In the genomic region with DNA sequence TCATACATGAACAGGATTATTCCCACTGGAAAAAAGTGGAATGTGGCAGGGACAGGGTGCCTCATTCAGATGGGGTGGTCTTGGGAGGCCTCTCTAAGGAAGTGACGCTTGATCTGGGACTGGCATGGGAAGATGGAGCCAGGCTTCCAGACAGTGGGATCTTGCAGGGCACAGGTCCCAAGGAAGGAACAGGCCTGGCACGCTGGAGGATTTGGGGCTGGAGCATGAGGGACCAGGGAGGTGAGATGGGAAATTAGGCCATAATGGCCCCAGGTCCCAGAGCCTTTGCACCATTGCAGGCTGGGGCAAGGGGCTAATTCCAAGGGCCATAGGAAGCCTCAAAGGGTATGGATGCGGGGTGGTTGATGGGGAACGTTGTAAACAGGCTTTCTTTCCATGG, we compare ENCODE assay signal across 29 cellular contexts. TPM values are rescaled to one million over a fixed set of nuclear protein-coding genes. Genes with fewer than 3 reads are reported as not detected.
"Had no signal": no experiment of that assay in that cellular context is flagged by ENCODE, and none has a peak within 500 bp of the region (broad histone marks: within the 10 kb centered on the region; RNA-seq: fewer than 3 reads in every experiment).

No MANE protein-coding gene starts in this region.

- H3K9me3 ChIP-seq: adrenal gland, body of pancreas, colonic mucosa, esophagus muscularis mucosa, gastrocnemius medialis had no signal

- H3K36me3 ChIP-seq: adrenal gland, colonic mucosa, esophagus muscularis mucosa, gastrocnemius medialis had no signal

- DNase-seq: activated CD4-positive, alpha-beta memory T cell treated with anti-CD3 and anti-CD28 coated beads for 36 hours; activated CD4-positive, alpha-beta T cell treated with anti-CD3 and anti-CD28 coated beads for 36 hours; activated CD4-positive, alpha-beta T cell treated with anti-CD3 and anti-CD28 coated beads, Interleukin-2, amount 10 ng/mL, durations not matched to agents 24 days and 14 days; activated CD4-positive, CD25-positive, alpha-beta regulatory T cell; activated CD4-positive, CD25-positive, alpha-beta regulatory T cell treated with anti-CD3 and anti-CD28 coated beads, Interleukin-2, amount 50 U/mL, for 72 hours; activated CD8-positive, alpha-beta memory T cell treated with anti-CD3 and anti-CD28 coated beads, Interleukin-2, amount 50 U/mL, for 48 hours; activated CD8-positive, alpha-beta T cell treated with anti-CD3 and anti-CD28 coated beads, Interleukin-2, amount 10 ng/mL, durations not matched to agents 7 days and 5 days; activated naive CD4-positive, alpha-beta T cell treated with anti-CD3 and anti-CD28 coated beads for 36 hours; activated naive CD8-positive, alpha-beta T cell treated with anti-CD3 and anti-CD28 coated beads for 36 hours; activated naive CD8-positive, alpha-beta T cell treated with anti-CD3 and anti-CD28 coated beads, Interleukin-2, amount 50 U/mL, for 24 hours; activated T-cell treated with anti-CD3 and anti-CD28 coated beads for 4 hours; activated T-cell treated with anti-CD3 and anti-CD28 coated beads, Interleukin-2, amount 50 U/mL, for 24 hours; activated T-cell treated with anti-CD3 and anti-CD28 coated beads, Interleukin-2, amount 50 U/mL, for 72 hours; amygdala; aorta; body of pancreas; central memory CD4-positive, alpha-beta T cell; cerebellar nuclear complex; colonic mucosa; effector CD4-positive, alpha-beta T cell; effector memory CD8-positive, alpha-beta T cell; erythroblast; foreskin keratinocyte; gastrocnemius medialis; glutamatergic neuron; T-helper 2 cell had no signal

- ATAC-seq: activated CD4-positive, alpha-beta T cell treated with anti-CD3 and anti-CD28 coated beads for 36 hours; activated CD8-positive, alpha-beta T cell treated with anti-CD3 and anti-CD28 coated beads, Interleukin-2, amount 10 ng/mL, durations not matched to agents 7 days and 5 days; activated naive CD8-positive, alpha-beta T cell treated with anti-CD3 and anti-CD28 coated beads, Interleukin-2, amount 50 U/mL, for 24 hours; activated T-cell treated with anti-CD3 and anti-CD28 coated beads, Interleukin-2, amount 50 U/mL, for 72 hours; body of pancreas; effector memory CD8-positive, alpha-beta T cell; foreskin keratinocyte; gastrocnemius medialis had no signal

- H3K4me1 ChIP-seq: adrenal gland, body of pancreas, colonic mucosa, esophagus muscularis mucosa, foreskin keratinocyte, gastrocnemius medialis had no signal

- H3K27me3 ChIP-seq: adrenal gland, colonic mucosa, foreskin keratinocyte had no signal

- H3K4me3 ChIP-seq: adrenal gland, body of pancreas, colonic mucosa, esophagus muscularis mucosa, gastrocnemius medialis had no signal

- H3K27ac ChIP-seq: adrenal gland, body of pancreas, colonic mucosa, esophagus muscularis mucosa, foreskin keratinocyte, gastrocnemius medialis had no signal

RNA-seq across cellular contexts. Expression of a gene that starts 9.2 kb away (rescaled TPM):
- total RNA-seq: activated CD4-positive, alpha-beta memory T cell treated with anti-CD3 and anti-CD28 coated beads for 36 hours; activated CD4-positive, alpha-beta T cell treated with anti-CD3 and anti-CD28 coated beads for 36 hours; activated CD4-positive, alpha-beta T cell treated with anti-CD3 and anti-CD28 coated beads, Interleukin-2, amount 10 ng/mL, durations not matched to agents 24 days and 14 days; activated CD8-positive, alpha-beta T cell treated with anti-CD3 and anti-CD28 coated beads, Interleukin-2, amount 10 ng/mL, durations not matched to agents 7 days and 5 days; activated naive CD4-positive, alpha-beta T cell treated with anti-CD3 and anti-CD28 coated beads for 36 hours; activated naive CD8-positive, alpha-beta T cell treated with anti-CD3 and anti-CD28 coated beads for 36 hours; body of pancreas; foreskin keratinocyte; T-helper 1 cell treated with Interleukin-12 subunit alpha and Interleukin-12 subunit beta and Interleukin-4 antibody, amounts not matched to agents 30 ng/mL and 1 ng/mL, for 36 hours had no signal
- polyA plus RNA-seq: foreskin keratinocyte had no signal
